ENCODE assay signal across 10 cellular contexts in genomic region chr11:126188332-126189108, GRCh38. TPM values are rescaled to one million over a fixed set of nuclear protein-coding genes. Genes with fewer than 3 reads are reported as not detected.
DNase-seq lines count a peak whose midpoint lies in the region; ATAC-seq and TF ChIP-seq lines count a peak whose summit lies in the region.
"Had no signal": no experiment of that assay in that cellular context is flagged by ENCODE, and none has a peak within 500 bp of the region (broad histone marks: within the 10 kb centered on the region; RNA-seq: fewer than 3 reads in every experiment).

No MANE protein-coding gene starts in this region.

- no peak overlapping the region for H3K4ac ChIP-seq in H9 (ENCODE audit: low read depth, low read length)

- no peak for TF ChIP-seq CTCF in H9 (conservative IDR thresholded peaks at IDR 0.05)

- no peak overlapping the region for H2AK5ac ChIP-seq in H9 (ENCODE audit: insufficient read length, low read length)

- H3K27ac ChIP-seq in H9 (ENCODE audit: insufficient read length, low read depth, low read length): no peak overlapping the region

- ATAC-seq in HG03520 (IDR thresholded peaks at IDR 0.05; ENCODE audit: unreplicated experiment): peak; percentile 72
- ATAC-seq in stimulated activated memory B cell treated with anti-CD40 and anti-IgM and Interleukin-4, amounts not matched to agents 10 μg/mL and 1 μg/mL and 100 μg/mL, for 72 hours: peak; percentile 87
- no peak for ATAC-seq in sciatic nerve

- no peaks in the 10 kb centered on the region for H3K27me3 ChIP-seq in H9 (ENCODE audit: insufficient read depth, low read length)

- intact Hi-C loops in sciatic nerve (cut with DNase I): no loop called here

- H2AFZ ChIP-seq in H9 (ENCODE audit: low read length): no peak overlapping the region

- CTCF ChIA-PET in activated naive CD4-positive, alpha-beta T cell treated with anti-CD3 and anti-CD28 coated beads, Interleukin-2, amount 10 ng/mL, durations not matched to agents 7 days and 5 days (lab: Charles Lee): interaction anchor here (1.1 to 1.6 kb wide), 3 partner anchors 247 to 271 kb away, joined by 3 to 5 read pairs (median 3); no protein-coding TSS in a partner anchor

- no peaks in the 10 kb centered on the region for H3K79me2 ChIP-seq in H9 (ENCODE audit: insufficient read depth, low read length)

- H3K9me3 ChIP-seq in H9 (ENCODE audit: control insufficient read depth, low read depth, low read length): no peaks in the 10 kb centered on the region

- H2BK5ac ChIP-seq in H9 (ENCODE audit: insufficient read length, low read length): no peak overlapping the region

- H3K23me2 ChIP-seq in H9 (ENCODE audit: insufficient read length, low read depth, low read length, poor library complexity, severe bottlenecking): no peaks in the 10 kb centered on the region

- H4K5ac ChIP-seq in H9 (ENCODE audit: insufficient read length, low read depth, low read length): no peak overlapping the region

- H3K14ac ChIP-seq in H9 (ENCODE audit: insufficient read depth, low read length): no peak overlapping the region

- H4K20me1 ChIP-seq in H9 (ENCODE audit: control insufficient read depth, insufficient read depth, insufficient read length): no peaks in the 10 kb centered on the region

- no peak overlapping the region for H3K18ac ChIP-seq in H9 (ENCODE audit: insufficient read length, low read depth, low read length)

- peak overlapping the region; percentile 75 for H3K27ac Mint-ChIP-seq in activated naive CD4-positive, alpha-beta T cell treated with anti-CD3 and anti-CD28 coated beads, Interleukin-2, amount 10 ng/mL, durations not matched to agents 7 days and 5 days
- peak overlapping the region; percentile 43 to 82 (median 74); a peak in 4 of 7 replicates for H3K27ac Mint-ChIP-seq in H9
- H3K27ac Mint-ChIP-seq in stimulated activated memory B cell treated with anti-CD40 and anti-IgM and Interleukin-4, amounts not matched to agents 10 μg/mL and 1 μg/mL and 100 μg/mL, for 72 hours: peak overlapping the region; percentile 75

- no peak overlapping the region for H3K9ac ChIP-seq in H9 (ENCODE audit: extremely low read depth, insufficient read length, low read length)

- no peak overlapping the region for H3K23ac ChIP-seq in H9 (ENCODE audit: insufficient read length, low read depth, low read length)

- H3K79me1 ChIP-seq in H9 (ENCODE audit: insufficient read depth, low read depth, low read length, poor library complexity, severe bottlenecking): no peaks in the 10 kb centered on the region

- H2BK20ac ChIP-seq in H9 (ENCODE audit: low read depth, low read length, poor library complexity, severe bottlenecking): no peak overlapping the region

- H2BK120ac ChIP-seq in H9 (ENCODE audit: low read depth, low read length, poor library complexity, severe bottlenecking): no peak overlapping the region

- no peak overlapping the region for H3K4me2 ChIP-seq in H9 (ENCODE audit: insufficient read depth, insufficient read length, low read length)

- no peaks in the 10 kb centered on the region for H3K27me3 Mint-ChIP-seq in activated naive CD4-positive, alpha-beta T cell treated with anti-CD3 and anti-CD28 coated beads, Interleukin-2, amount 10 ng/mL, durations not matched to agents 7 days and 5 days
- H3K27me3 Mint-ChIP-seq in H9 (ENCODE audit: low read depth): no peaks in the 10 kb centered on the region
- no peaks in the 10 kb centered on the region for H3K27me3 Mint-ChIP-seq in stimulated activated memory B cell treated with anti-CD40 and anti-IgM and Interleukin-4, amounts not matched to agents 10 μg/mL and 1 μg/mL and 100 μg/mL, for 72 hours

- no peaks in the 10 kb centered on the region for H3K9me3 Mint-ChIP-seq in activated naive CD4-positive, alpha-beta T cell treated with anti-CD3 and anti-CD28 coated beads, Interleukin-2, amount 10 ng/mL, durations not matched to agents 7 days and 5 days
- H3K9me3 Mint-ChIP-seq in H9: no peaks in the 10 kb centered on the region
- H3K9me3 Mint-ChIP-seq in stimulated activated memory B cell treated with anti-CD40 and anti-IgM and Interleukin-4, amounts not matched to agents 10 μg/mL and 1 μg/mL and 100 μg/mL, for 72 hours: no peaks in the 10 kb centered on the region

- H3K4me1 ChIP-seq in H9 (ENCODE audit: insufficient read depth, low read length): no peaks in the 10 kb centered on the region

- no CpG with 5 or more reads among the region's 15 CpGs for WGBS in H9 (ENCODE audit: extremely low coverage, insufficient read length, low lambda C conversion rate)

- H3K4me1 Mint-ChIP-seq in activated naive CD4-positive, alpha-beta T cell treated with anti-CD3 and anti-CD28 coated beads, Interleukin-2, amount 10 ng/mL, durations not matched to agents 7 days and 5 days: peaks cover 21% of the 10 kb centered on the region
- H3K4me1 Mint-ChIP-seq in H9: peaks cover 4 to 13% of the 10 kb centered on the region in 2 experiments
- H3K4me1 Mint-ChIP-seq in stimulated activated memory B cell treated with anti-CD40 and anti-IgM and Interleukin-4, amounts not matched to agents 10 μg/mL and 1 μg/mL and 100 μg/mL, for 72 hours: peaks cover 21% of the 10 kb centered on the region

- no peak overlapping the region for H2BK15ac ChIP-seq in H9 (ENCODE audit: low read depth, low read length)

- H2BK12ac ChIP-seq in H9 (ENCODE audit: insufficient read length, low read depth, low read length): no peak overlapping the region

- DNase-seq in activated naive CD4-positive, alpha-beta T cell treated with anti-CD3 and anti-CD28 coated beads, Interleukin-2, amount 10 ng/mL, durations not matched to agents 7 days and 5 days: no peak
- DNase-seq in activated naive CD4-positive, alpha-beta T cell (lab: John Stamatoyannopoulos, UW): no peak
- DNase-seq in H9 (no peak), mesenteric fat pad (ENCODE audit: low spot score) (no peak), sciatic nerve (ENCODE audit: low spot score) (no peak), NCI-H82 treated with DMSO at 0.1 percent for 48 hours (lab: John Stamatoyannopoulos, UW; ENCODE audit: unreplicated experiment) (no peak)
- DNase-seq: activated gamma-delta T cell treated with Interleukin-2 at 50 U/mL for 16 hours, NCI-H1105 treated with DMSO at 0.1 percent for 48 hours had no signal

- H4K91ac ChIP-seq in H9 (ENCODE audit: insufficient read length, low read depth, low read length): no peak overlapping the region

- H3K4me3 Mint-ChIP-seq in activated naive CD4-positive, alpha-beta T cell treated with anti-CD3 and anti-CD28 coated beads, Interleukin-2, amount 10 ng/mL, durations not matched to agents 7 days and 5 days: no peak overlapping the region
- no peak overlapping the region for H3K4me3 Mint-ChIP-seq in H9
- H3K4me3 Mint-ChIP-seq in stimulated activated memory B cell treated with anti-CD40 and anti-IgM and Interleukin-4, amounts not matched to agents 10 μg/mL and 1 μg/mL and 100 μg/mL, for 72 hours: peak overlapping the region; percentile 55

- H4K8ac ChIP-seq in H9 (replicated peaks; ENCODE audit: insufficient read length, low read depth, low read length): no peak overlapping the region

- H3K56ac ChIP-seq in H9 (ENCODE audit: insufficient read length, low read depth, low read length): no peak overlapping the region

- no peaks in the 10 kb centered on the region for H3K36me3 Mint-ChIP-seq in activated naive CD4-positive, alpha-beta T cell treated with anti-CD3 and anti-CD28 coated beads, Interleukin-2, amount 10 ng/mL, durations not matched to agents 7 days and 5 days
- peaks cover 0 to 31% (median 30%) of the 10 kb centered on the region in 3 experiments; a peak in 5 of 7 replicates for H3K36me3 Mint-ChIP-seq in H9 (ENCODE audit: insufficient read depth in 1 of 3, low read depth in 3 of 3)
- peaks cover 47% of the 10 kb centered on the region for H3K36me3 Mint-ChIP-seq in stimulated activated memory B cell treated with anti-CD40 and anti-IgM and Interleukin-4, amounts not matched to agents 10 μg/mL and 1 μg/mL and 100 μg/mL, for 72 hours

- no peak overlapping the region for H3T11ph ChIP-seq in H9 (ENCODE audit: low read length)

RNA-seq across cellular contexts. Expression of gene RPUSD4, which starts 22.9 kb away (rescaled TPM):
- 42.9 and 43.1 TPM in 2 replicates for total RNA-seq in H9 (2021)
- total RNA-seq in mesenteric fat pad: 24.2 TPM
- 21.0 TPM for total RNA-seq in sciatic nerve

RNA-seq across cellular contexts. Expression of gene FAM118B, which starts 23.1 kb away (rescaled TPM):
- total RNA-seq in H9 (2021) (40.0 and 40.4 TPM in 2 replicates), mesenteric fat pad (18.7 TPM), sciatic nerve (19.4 TPM)
